Comparison of ENCODE assay signal across 8 cellular contexts in the genomic region with DNA sequence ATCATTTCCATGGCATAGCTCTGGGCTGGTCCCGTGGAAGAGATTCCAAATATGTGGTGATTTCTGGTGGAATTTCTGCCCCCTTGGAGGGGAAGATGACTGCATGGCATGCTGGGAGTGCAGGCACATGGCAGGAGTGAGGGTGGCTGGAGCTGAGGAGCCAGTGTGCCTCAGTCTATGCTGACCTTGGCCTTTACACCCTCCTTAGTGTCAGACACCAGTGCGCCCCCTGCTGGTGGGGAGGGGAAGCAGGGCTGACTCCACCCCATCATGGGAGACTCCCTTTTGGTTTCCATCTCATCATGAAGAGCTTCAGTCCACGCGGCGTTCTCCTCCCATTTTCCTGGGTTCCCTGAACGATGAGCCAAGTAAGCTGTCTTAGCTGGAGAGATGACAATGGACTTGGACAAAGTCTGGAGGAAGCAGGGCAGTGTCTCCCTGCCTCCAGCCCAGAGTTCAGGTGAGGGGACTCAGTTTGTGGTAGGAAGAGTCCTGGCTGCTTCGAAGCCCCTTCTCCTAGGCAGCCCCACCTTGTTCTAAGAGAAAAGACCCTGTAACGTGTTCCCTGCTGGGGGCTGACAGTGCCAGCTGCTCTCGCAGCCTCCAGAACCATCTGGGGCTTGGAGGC. TPM values are rescaled to one million over a fixed set of nuclear protein-coding genes. Genes with fewer than 3 reads are reported as not detected.
DNase-seq lines count a peak whose midpoint lies in the region; ATAC-seq and TF ChIP-seq lines count a peak whose summit lies in the region.

No MANE protein-coding gene starts in this region.

- no peak overlapping the region for H3K27ac ChIP-seq in PC-3 (ENCODE audit: low read length)

- H4K20me1 ChIP-seq in PC-3 (ENCODE audit: low read length), result no peaks in the 10 kb centered on the region

- intact Hi-C loops in PC-3 (cut with micrococcal nuclease), result no loop called here

- BruUV-seq in PC-3 (replicated peaks; lab: Mats Ljungman, UMichigan), result no TSS peak

- ATAC-seq in GM19438 (IDR thresholded peaks at IDR 0.05; ENCODE audit: low read depth, unreplicated experiment) (peak; percentile 78), PC-3 (peak; percentile 54)

- POLR2A ChIA-PET in PC-3 (lab: Charles Lee; ENCODE audit: unreplicated experiment), result no interaction called here

- H3F3A ChIP-seq in PC-3 (ENCODE audit: low read length, unreplicated experiment), result no peaks in the 10 kb centered on the region

- no peaks in the 10 kb centered on the region for H3K9me2 ChIP-seq in PC-3 (replicated peaks; ENCODE audit: low read length)

- H2AFZ ChIP-seq in PC-3 (ENCODE audit: low read length), result no peak overlapping the region

- H3K27me3 ChIP-seq in BE2C (no peaks in the 10 kb centered on the region), PC-3 (ENCODE audit: low read length) (no peaks in the 10 kb centered on the region)

- H3K9me3 ChIP-seq in BE2C (no peaks in the 10 kb centered on the region), PC-3 (ENCODE audit: low read length) (no peaks in the 10 kb centered on the region)

- H3K4me2 ChIP-seq in PC-3 (ENCODE audit: low read length), result no peak overlapping the region

- H3K79me2 ChIP-seq in PC-3 (ENCODE audit: low read length), result no peaks in the 10 kb centered on the region

- H3K4me1 ChIP-seq in BE2C (peaks cover 49% of the 10 kb centered on the region), PC-3 (ENCODE audit: insufficient read depth, low read length) (no peaks in the 10 kb centered on the region)

- DNase-seq in BE2C (peak; percentile 41), PC-3 (peak; percentile 58), foreskin melanocyte (peak; percentile 23), occipital lobe (lab: John Stamatoyannopoulos, UW) (no peak), dedifferentiated amniotic fluid mesenchymal stem cell (ENCODE audit: extremely low spot score) (no peak)
- DNase-seq in activated T-cell treated with anti-CD3 and anti-CD28 coated beads, Interleukin-2, amount 50 U/mL, for 1 hour, result peak; percentile 76
- peak; percentile 51 to 77 for DNase-seq in stimulated activated CD4-positive, alpha-beta T cell treated with anti-CD3 and anti-CD28 coated beads, Interleukin-15, amount 100 ng/mL, for 48 hours (ENCODE audit: low read depth in 2 of 2)

- CTCF ChIA-PET in PC-3 (lab: Charles Lee), result interaction anchor here (0.6 kb wide), 2 partner anchors 11 to 28 kb away, joined by 3 read pairs; no protein-coding TSS in a partner anchor

- H3K36me3 ChIP-seq in BE2C (peaks cover 27% of the 10 kb centered on the region), PC-3 (ENCODE audit: low read depth, low read length) (peaks cover 29% of the 10 kb centered on the region)

- H3K4me3 ChIP-seq in BE2C (ENCODE audit: low read depth, low read length), result no peak overlapping the region
- no peak overlapping the region for H3K4me3 ChIP-seq in PC-3 (ENCODE audit: low read length)

- H3K9ac ChIP-seq in PC-3 (ENCODE audit: low read length), result no peak overlapping the region

- TF ChIP-seq CTCF in BE2C (IDR thresholded peaks at IDR 0.05; ENCODE audit: low read depth, low read length), result peak; percentile 79
- TF ChIP-seq CTCF in PC-3 (conservative IDR thresholded peaks at IDR 0.05; ENCODE audit: low read depth, low read length), result peak; percentile 93

RNA-seq across cellular contexts. Expression of a gene that starts 10.3 kb away (rescaled TPM):
- not detected for polyA plus RNA-seq in BE2C (2012; ENCODE audit: insufficient read depth, insufficient read length, low read depth)
- total RNA-seq in PC-3 (2014; rRNA removed), result not detected in 2 replicates
- 0.31 TPM for total RNA-seq in occipital lobe

RNA-seq across cellular contexts. Expression of a gene that starts 25.7 kb away (rescaled TPM):
- 49.2 TPM for polyA plus RNA-seq in BE2C (2012; ENCODE audit: insufficient read depth, insufficient read length, low read depth)
- total RNA-seq in PC-3 (2014; rRNA removed), result 41.4 and 44.3 TPM in 2 replicates
- 102 TPM for total RNA-seq in occipital lobe

RNA-seq across cellular contexts. Expression of a gene that starts 52.1 kb away (rescaled TPM):
- polyA plus RNA-seq in BE2C (2012; ENCODE audit: insufficient read depth, insufficient read length, low read depth), result 0.49 TPM
- total RNA-seq in PC-3 (2014; rRNA removed), result 0.07 TPM in 1 of 2 replicates, not detected in the other
- total RNA-seq in occipital lobe, result not detected

Comparison
In these comparisons a context has a peak if more than half of its experiments do, and no peak if none do; other contexts are left out.
1. DNase-seq: peak in BE2C (single experiment), PC-3 (single experiment), activated T-cell treated with anti-CD3 and anti-CD28 coated beads, Interleukin-2, amount 50 U/mL, for 1 hour (single experiment), foreskin melanocyte (single experiment) and stimulated activated CD4-positive, alpha-beta T cell treated with anti-CD3 and anti-CD28 coated beads, Interleukin-15, amount 100 ng/mL, for 48 hours (2 of 2); none in occipital lobe (single experiment) and dedifferentiated amniotic fluid mesenchymal stem cell (single experiment).